In the genomic region with DNA sequence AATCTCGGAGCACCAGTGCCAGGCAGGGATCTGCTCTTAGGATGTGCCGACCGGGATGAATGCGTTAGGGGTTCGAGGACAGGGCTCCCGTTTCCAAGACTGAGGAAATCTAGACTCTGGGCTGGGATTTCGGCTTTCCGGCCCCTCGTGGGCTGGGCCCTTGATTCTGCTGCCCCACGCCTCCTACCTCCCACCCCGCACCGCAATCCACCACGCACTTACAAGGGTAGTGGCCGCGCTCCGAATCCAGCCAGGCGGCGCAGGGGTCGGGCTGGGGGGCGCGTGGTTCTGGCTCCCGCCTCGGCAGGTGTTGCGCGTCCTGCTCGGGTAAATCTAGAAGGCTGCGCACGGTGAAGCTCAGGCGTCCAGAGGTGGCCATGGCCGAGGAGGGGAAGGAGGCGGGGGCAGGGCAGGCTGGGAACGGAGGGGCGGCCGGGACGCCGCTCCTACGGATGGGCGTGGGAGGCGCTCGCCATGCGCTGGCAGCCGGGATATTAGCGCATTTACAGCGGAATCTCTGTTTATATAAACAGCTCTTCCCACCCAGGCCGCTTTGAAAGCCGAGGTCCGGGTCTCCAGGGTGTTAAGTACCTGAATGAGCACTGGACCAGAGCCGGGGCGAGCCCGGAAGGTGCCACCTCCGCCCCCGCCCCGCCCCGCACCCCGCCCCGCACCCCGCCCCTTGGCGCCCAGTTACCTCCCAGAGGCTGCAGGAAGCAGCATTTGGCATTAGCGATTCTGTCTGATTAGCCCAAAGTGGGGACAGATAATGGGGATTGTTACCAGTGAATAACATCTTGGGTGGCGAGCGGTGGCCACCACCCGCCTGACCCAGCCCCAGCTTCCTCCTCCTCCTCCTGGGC, we compare ENCODE assay signal across 10 cellular contexts. TPM values are rescaled to one million over a fixed set of nuclear protein-coding genes. Genes with fewer than 3 reads are reported as not detected.
DNase-seq lines count a peak whose midpoint lies in the region; ATAC-seq and TF ChIP-seq lines count a peak whose summit lies in the region.
"Had no signal": no experiment of that assay in that cellular context is flagged by ENCODE, and none has a peak within 500 bp of the region (broad histone marks: within the 10 kb centered on the region; RNA-seq: fewer than 3 reads in every experiment).

A gene (minus strand): TSS at position 604 of the 863 bp plus-strand sequence. CDS start 225 bp downstream, at position 379.

- H3K79me2 ChIP-seq in ACC112 (ENCODE audit: control insufficient read depth, insufficient read depth, low read length, unreplicated experiment) = no peaks in the 10 kb centered on the region

- CTCF ChIA-PET in HEK293T (lab: Yijun Ruan, JAX) = interaction anchor here (0.6 to 1.1 kb wide), 4 partner anchors 23 to 649 kb away, joined by 3 to 4 read pairs (median 3); no protein-coding TSS in a partner anchor

- intact Hi-C loops in colonic mucosa (cut with DNase I) = no loop called here

- no peak for TF ChIP-seq CTCF in colonic mucosa (IDR thresholded peaks at IDR 0.05)

- H2AFZ ChIP-seq in ACC112 (ENCODE audit: low read length, unreplicated experiment) = peak within 1 kb of the TSS; percentile 76

- no peaks in the 10 kb centered on the region for H3K36me3 ChIP-seq in ACC112 (ENCODE audit: insufficient read depth, low read length)
- no peaks in the 10 kb centered on the region for H3K36me3 ChIP-seq in colonic mucosa
- H3K36me3 ChIP-seq in mucosa of rectum (ENCODE audit: control insufficient read depth in 2 of 2, insufficient read depth in 2 of 2, low read length in 2 of 2) = no peaks in the 10 kb centered on the region

- H3K27ac ChIP-seq in ACC112 (ENCODE audit: low read depth, low read length) (no peak within 1 kb of the TSS), colonic mucosa (no peak within 1 kb of the TSS), mucosa of rectum (ENCODE audit: low read depth in 2 of 2, low read length in 2 of 2) (no peak within 1 kb of the TSS)

- H3K4me3 ChIP-seq in ACC112 (ENCODE audit: low read depth, low read length) (peak within 1 kb of the TSS; percentile 76), colonic mucosa (peak within 1 kb of the TSS; percentile 40), mucosa of rectum (ENCODE audit: low read length in 2 of 2) (peak within 1 kb of the TSS; percentile 55 to 56)

- DNase-seq in HEK293T (ENCODE audit: extremely low spot score) (peak; percentile 49), colonic mucosa (no peak), cerebellar cortex (ENCODE audit: low spot score) (no peak), NOMO-1 treated with DMSO at 0.1 percent for 48 hours (lab: John Stamatoyannopoulos, UW; ENCODE audit: unreplicated experiment) (no peak)

- H3K4me1 ChIP-seq in ACC112 (ENCODE audit: control insufficient read depth, insufficient read depth, low read length, unreplicated experiment) (no peaks in the 10 kb centered on the region), colonic mucosa (peaks cover 6% of the 10 kb centered on the region), mucosa of rectum (ENCODE audit: control insufficient read depth in 2 of 2, insufficient read depth in 2 of 2, low read length in 2 of 2) (peaks cover 4 to 7% of the 10 kb centered on the region in 2 donors)

- ATAC-seq in GM18502 (IDR thresholded peaks at IDR 0.05; ENCODE audit: poor library complexity, unreplicated experiment) (no peak), GM18520 (IDR thresholded peaks at IDR 0.05; ENCODE audit: unreplicated experiment) (no peak)

- H3K9me3 ChIP-seq in colonic mucosa (no peaks in the 10 kb centered on the region), mucosa of rectum (ENCODE audit: control insufficient read depth in 2 of 2, low read length in 2 of 2) (no peaks in the 10 kb centered on the region)

- POLR2A ChIA-PET in HEK293T (lab: Yijun Ruan, JAX) = interaction anchor here (0.9 to 1.4 kb wide), 3 partner anchors 10 to 44 kb away, joined by 3 to 5 read pairs (median 3); no protein-coding TSS in a partner anchor

- H3K9ac ChIP-seq in colonic mucosa (ENCODE audit: low read depth in 2 of 2, low read length in 2 of 2) = no peak within 1 kb of the TSS
- H3K9ac ChIP-seq in mucosa of rectum (ENCODE audit: low read depth in 1 of 2, low read length in 2 of 2) = no peak within 1 kb of the TSS

- H3K27me3 ChIP-seq in ACC112 (ENCODE audit: insufficient read depth, low read length) (peaks cover 99% of the 10 kb centered on the region), colonic mucosa (peaks cover 69% of the 10 kb centered on the region), mucosa of rectum (ENCODE audit: control insufficient read depth in 2 of 2, insufficient read depth in 2 of 2, low read length in 2 of 2) (peaks cover 37 to 52% of the 10 kb centered on the region in 2 donors)

TF ChIP-seq in HEK293T, 16 proteins besides CTCF, POLR2A, EP300 and RAD21:
- TF ChIP-seq HDGF (IDR thresholded peaks at IDR 0.05; ENCODE audit: borderline replicate concordance) = no peak
- peak; percentile 52; the same call in 1 of the 2 replicates for TF ChIP-seq L3MBTL2 (conservative IDR thresholded peaks at IDR 0.05)

RNA-seq across cellular contexts. Expression of the gene that starts here (rescaled TPM):
- total RNA-seq in colonic mucosa = not detected
- total RNA-seq: HT1080, mesenteric fat pad had no signal
